In genomic region chr15:80970018-80970657, GRCh38 we compare ENCODE assay signal across 8 cellular contexts. TPM values are rescaled to one million over a fixed set of nuclear protein-coding genes. Genes with fewer than 3 reads are reported as not detected.
DNase-seq lines count a peak whose midpoint lies in the region; ATAC-seq, FAIRE-seq and TF ChIP-seq lines count a peak whose summit lies in the region.

No MANE protein-coding gene starts in this region.

- peak; percentile 70 for ATAC-seq in foreskin keratinocyte
- ATAC-seq in pancreas = peak; percentile 56 to 93 (median 85)
- ATAC-seq in aorta (ENCODE audit: low FRiP score) = peak; percentile 85
- ATAC-seq in GM21825 (IDR thresholded peaks at IDR 0.05; ENCODE audit: unreplicated experiment) = no peak

- H3K9me3 ChIP-seq in pancreas (no peaks in the 10 kb centered on the region), aorta (ENCODE audit: control insufficient read depth, low read length) (no peaks in the 10 kb centered on the region)

- no peaks in the 10 kb centered on the region for H3K27me3 ChIP-seq in foreskin keratinocyte
- H3K27me3 ChIP-seq in pancreas = no peaks in the 10 kb centered on the region
- H3K27me3 ChIP-seq in aorta (ENCODE audit: control insufficient read depth in 1 of 2, insufficient read depth in 2 of 2, low read length in 1 of 2) = no peaks in the 10 kb centered on the region

- H3K36me3 ChIP-seq in pancreas (no peaks in the 10 kb centered on the region), aorta (ENCODE audit: control insufficient read depth in 1 of 2, insufficient read depth in 2 of 2, low read length in 1 of 2) (peaks cover 0 to 2% of the 10 kb centered on the region in 2 donors)

- H3K27ac ChIP-seq in RWPE1 (no peak overlapping the region), foreskin keratinocyte (no peak overlapping the region), pancreas (no peak overlapping the region), aorta (ENCODE audit: low read depth in 1 of 2, low read length in 2 of 2) (no peak overlapping the region)

- CTCF ChIA-PET in RWPE1 (lab: Yijun Ruan, JAX) = interaction anchor here (0.6 to 3.1 kb wide), 34 partner anchors 9 to 521 kb away, joined by 3 to 30 read pairs (median 3); partner anchors contain the start of gene CEMIP

- no peak overlapping the region for H3K4me3 ChIP-seq in pancreas
- H3K4me3 ChIP-seq in aorta (ENCODE audit: low read length in 2 of 2) = no peak overlapping the region

- no peaks in the 10 kb centered on the region for H3K27me3 Mint-ChIP-seq in activated T-helper 2 cell treated with anti-CD3 and anti-CD28 coated beads, Interferon-gamma antibody, Interleukin-2, Interleukin-4, amounts not matched to agents 10 μg/mL and 5 μg/mL and 100 μg/mL, durations not matched to agents 14 hours and 24 hours and 36 hours (ENCODE audit: low read depth)

- TF ChIP-seq CTCF in RWPE1 (conservative IDR thresholded peaks at IDR 0.05; ENCODE audit: low read depth) (peak; percentile 94), foreskin keratinocyte (conservative IDR thresholded peaks at IDR 0.05) (peak; percentile 95), pancreas (IDR thresholded peaks at IDR 0.05) (peak; percentile 69 to 85 (median 80))

- H3K4me1 Mint-ChIP-seq in activated T-helper 2 cell treated with anti-CD3 and anti-CD28 coated beads, Interferon-gamma antibody, Interleukin-2, Interleukin-4, amounts not matched to agents 10 μg/mL and 5 μg/mL and 100 μg/mL, durations not matched to agents 14 hours and 24 hours and 36 hours (ENCODE audit: low read depth) = peaks cover 2% of the 10 kb centered on the region

- no peak overlapping the region for H3K4me3 Mint-ChIP-seq in activated T-helper 2 cell treated with anti-CD3 and anti-CD28 coated beads, Interferon-gamma antibody, Interleukin-2, Interleukin-4, amounts not matched to agents 10 μg/mL and 5 μg/mL and 100 μg/mL, durations not matched to agents 14 hours and 24 hours and 36 hours (ENCODE audit: low read depth)

- no peak for FAIRE-seq in pancreas (lab: Jason Lieb, UNC)

- peaks cover 5% of the 10 kb centered on the region for H3K9me3 Mint-ChIP-seq in activated T-helper 2 cell treated with anti-CD3 and anti-CD28 coated beads, Interferon-gamma antibody, Interleukin-2, Interleukin-4, amounts not matched to agents 10 μg/mL and 5 μg/mL and 100 μg/mL, durations not matched to agents 14 hours and 24 hours and 36 hours

- no peak overlapping the region for H3K27ac Mint-ChIP-seq in activated T-helper 2 cell treated with anti-CD3 and anti-CD28 coated beads, Interferon-gamma antibody, Interleukin-2, Interleukin-4, amounts not matched to agents 10 μg/mL and 5 μg/mL and 100 μg/mL, durations not matched to agents 14 hours and 24 hours and 36 hours

- in situ Hi-C loops in KBM-7 (cut with MboI; ENCODE audit: low pct_unique_long_range_greater_than_20kb, low sequenced_read_pairs) = no loop called here

- H3K36me3 Mint-ChIP-seq in activated T-helper 2 cell treated with anti-CD3 and anti-CD28 coated beads, Interferon-gamma antibody, Interleukin-2, Interleukin-4, amounts not matched to agents 10 μg/mL and 5 μg/mL and 100 μg/mL, durations not matched to agents 14 hours and 24 hours and 36 hours (ENCODE audit: low read depth) = peaks cover 41% of the 10 kb centered on the region

- 51 to 56% methylated on average over 12 of the region's 12 CpGs for WGBS in pancreas, 2 donors
- 56 to 58% methylated on average over 12 of the region's 12 CpGs for WGBS in aorta, 2 donors

- POLR2A ChIA-PET in RWPE1 (lab: Yijun Ruan, JAX; ENCODE audit: low non-redundant PET) = interaction anchor here (0.5 kb wide), 1 partner anchor 135 kb away, joined by 3 read pairs; no protein-coding TSS in a partner anchor

- intact Hi-C loops in activated T-helper 2 cell treated with anti-CD3 and anti-CD28 coated beads, Interferon-gamma antibody, Interleukin-2, Interleukin-4, amounts not matched to agents 10 μg/mL and 5 μg/mL and 100 μg/mL, durations not matched to agents 14 hours and 24 hours and 36 hours (cut with micrococcal nuclease) = loop anchor here (1.0 to 2.0 kb wide), 2 partner anchors 191 to 514 kb away; partner anchors contain the start of gene CEMIP
- intact Hi-C loops in pancreas (cut with DNase I) = loop anchor here in 1 of 3 donors (10.0 kb wide), 3 partner anchors 185 to 515 kb away; no protein-coding TSS in a partner anchor
- intact Hi-C loops in aorta (cut with DNase I) = loop anchor here (2.0 to 10.0 kb wide), 7 partner anchors 191 to 513 kb away; partner anchors contain the start of genes ABHD17C (in 2 of the 2) and CEMIP (in 2 of the 2)

- DNase-seq in GM03348 (ENCODE audit: low spot score) (peak; percentile 80), KBM-7 (peak; percentile 89), RWPE1 (ENCODE audit: low spot score) (peak; percentile 70), foreskin keratinocyte (peak in 1 of 2 donors; percentile 35), pancreas (peak in 2 of 6 donors; percentile 14 to 55), aorta (no peak)
- peak; percentile 30 for DNase-seq in activated T-helper 2 cell treated with anti-CD3 and anti-CD28 coated beads, Interferon-gamma antibody, Interleukin-2, Interleukin-4, amounts not matched to agents 10 μg/mL and 5 μg/mL and 100 μg/mL, durations not matched to agents 14 hours and 24 hours and 36 hours (ENCODE audit: low spot score)

- no peaks in the 10 kb centered on the region for H3K4me1 ChIP-seq in foreskin keratinocyte
- H3K4me1 ChIP-seq in pancreas = no peaks in the 10 kb centered on the region
- no peaks in the 10 kb centered on the region for H3K4me1 ChIP-seq in aorta (ENCODE audit: control insufficient read depth in 1 of 2, insufficient read depth in 2 of 2, low read length in 2 of 2)

RNA-seq across cellular contexts. Expression of gene MESD, which starts 19.5 kb away (rescaled TPM):
- 27.0 and 28.6 TPM in 2 replicates for total RNA-seq in activated T-helper 2 cell treated with anti-CD3 and anti-CD28 coated beads, Interferon-gamma antibody, Interleukin-2, Interleukin-4, amounts not matched to agents 10 μg/mL and 5 μg/mL and 100 μg/mL, durations not matched to agents 14 hours and 24 hours and 36 hours
- total RNA-seq in foreskin keratinocyte (31.0 and 32.4 TPM in 2 replicates), pancreas (10 to 100 TPM; 11.5 to 18.5 (median 14.0) TPM), aorta (10 to 100 TPM; 27.0 to 31.0 TPM)
- polyA plus RNA-seq in foreskin keratinocyte (27.1 and 29.9 TPM in 2 replicates), pancreas (10 to 100 TPM; 10.5 to 13.0 TPM), aorta (10 to 100 TPM; 11.2 to 13.3 TPM)

RNA-seq across cellular contexts. Expression of gene TLNRD1, which starts 30.6 kb away (rescaled TPM):
- total RNA-seq in activated T-helper 2 cell treated with anti-CD3 and anti-CD28 coated beads, Interferon-gamma antibody, Interleukin-2, Interleukin-4, amounts not matched to agents 10 μg/mL and 5 μg/mL and 100 μg/mL, durations not matched to agents 14 hours and 24 hours and 36 hours = 18.5 and 19.1 TPM in 2 replicates
- 11.5 and 12.4 TPM in 2 replicates for total RNA-seq in foreskin keratinocyte
- polyA plus RNA-seq in foreskin keratinocyte = 7.4 and 8.1 TPM in 2 replicates
- 10 to 100 TPM in 3 of 6 donors, 1 to 10 TPM in 3; 7.8 to 13.5 (median 10.0) TPM for total RNA-seq in pancreas
- 1 to 10 TPM; 3.1 to 4.4 TPM for polyA plus RNA-seq in pancreas
- 10 to 100 TPM; 15.7 to 24.4 TPM for total RNA-seq in aorta
- polyA plus RNA-seq in aorta = 1 to 10 TPM; 1.6 to 4.3 TPM

Comparison
In these comparisons a context has a peak if more than half of its experiments do, and no peak if none do; other contexts are left out.
1. DNase-seq: peak in GM03348 (single experiment), KBM-7 (single experiment), RWPE1 (single experiment) and activated T-helper 2 cell treated with anti-CD3 and anti-CD28 coated beads, Interferon-gamma antibody, Interleukin-2, Interleukin-4, amounts not matched to agents 10 μg/mL and 5 μg/mL and 100 μg/mL, durations not matched to agents 14 hours and 24 hours and 36 hours (single experiment); none in aorta (0 of 2).
2. Peak in every context shown above with its lines, with median percentiles within 50 percentile points of each other: CTCF ChIP-seq.